Comparison of ENCODE assay signal across 8 cellular contexts in genomic region chr6:154733610-154734379, GRCh38. TPM values are rescaled to one million over a fixed set of nuclear protein-coding genes. Genes with fewer than 3 reads are reported as not detected.
DNase-seq lines count a peak whose midpoint lies in the region; ATAC-seq and TF ChIP-seq lines count a peak whose summit lies in the region.

No MANE protein-coding gene starts in this region.

- ATAC-seq in GM21423 (IDR thresholded peaks at IDR 0.05; ENCODE audit: unreplicated experiment), result peak; percentile 76

- H3K36me3 ChIP-seq in HUES48 (ENCODE audit: control insufficient read depth, insufficient read depth, low read length) (0 out of 2 replicates have a peak, but pooled peaks cover 9% of the 10 kb centered on the region), NT2/D1 (ENCODE audit: insufficient read depth, insufficient read length, low read length) (peaks cover 13% of the 10 kb centered on the region), endodermal cell (ENCODE audit: control insufficient read depth, insufficient read depth, low read length) (peaks cover 11% of the 10 kb centered on the region)

- H3K4me3 ChIP-seq in HUES48 (ENCODE audit: low read depth, low read length) (peak overlapping the region; percentile 73), NT2/D1 (ENCODE audit: insufficient read length, low read depth) (peak overlapping the region; percentile 53), endodermal cell (ENCODE audit: low read length) (peak overlapping the region; percentile 85)

- H3K4me3 Mint-ChIP-seq in endodermal cell, result peak overlapping the region; percentile 78

- in situ Hi-C loops in Caki2 (cut with HindIII; ENCODE audit: low pct_unique_long_range_greater_than_20kb, low sequenced_read_pairs), result no loop called here

- peak overlapping the region; percentile 99 for H3K27ac ChIP-seq in HUES48 (ENCODE audit: low read depth, low read length)
- H3K27ac ChIP-seq in endodermal cell (ENCODE audit: low read depth, low read length), result peak overlapping the region; percentile 98

- no peaks in the 10 kb centered on the region for H3K9me3 Mint-ChIP-seq in endodermal cell

- H3K27me3 ChIP-seq in HUES48 (ENCODE audit: control insufficient read depth, insufficient read depth, low read length), result no peaks in the 10 kb centered on the region
- H3K27me3 ChIP-seq in NT2/D1 (ENCODE audit: insufficient read depth, insufficient read length), result no peaks in the 10 kb centered on the region
- H3K27me3 ChIP-seq in endodermal cell (ENCODE audit: control insufficient read depth, insufficient read depth, low read length, poor library complexity, severe bottlenecking), result no peaks in the 10 kb centered on the region

- no peak for TF ChIP-seq CTCF in endodermal cell (conservative IDR thresholded peaks at IDR 0.05)

- H3K27ac Mint-ChIP-seq in endodermal cell, result peak overlapping the region; percentile 98

- WGBS in endodermal cell (ENCODE audit: insufficient coverage in 1 of 2, insufficient read length in 1 of 2), 2 experiments, result 0% methylated on average over 18 to 73 of the region's 73 CpGs

- H3K9me3 ChIP-seq in HUES48 (ENCODE audit: control insufficient read depth, insufficient read depth, low read length), result no peaks in the 10 kb centered on the region
- H3K9me3 ChIP-seq in NT2/D1 (ENCODE audit: insufficient read depth, low read length), result no peaks in the 10 kb centered on the region
- H3K9me3 ChIP-seq in endodermal cell (ENCODE audit: control insufficient read depth, low read length), result no peaks in the 10 kb centered on the region

- no peaks in the 10 kb centered on the region for H3K27me3 Mint-ChIP-seq in endodermal cell (ENCODE audit: insufficient read depth)

- H3K4me1 Mint-ChIP-seq in endodermal cell, result peaks cover 37% of the 10 kb centered on the region

- H3K4me1 ChIP-seq in HUES48 (ENCODE audit: control insufficient read depth, insufficient read depth, low read length) (peaks cover 14% of the 10 kb centered on the region), NT2/D1 (ENCODE audit: insufficient read depth, insufficient read length) (peaks cover 3% of the 10 kb centered on the region), endodermal cell (ENCODE audit: control insufficient read depth, insufficient read depth, low read length) (no peaks in the 10 kb centered on the region)

- H3K36me3 Mint-ChIP-seq in endodermal cell (ENCODE audit: low read depth), result peaks cover 12% of the 10 kb centered on the region

- DNase-seq in Caki2 (ENCODE audit: low read depth) (peak; percentile 91), NT2/D1 (ENCODE audit: low read depth, low spot score) (peak; percentile 84), endodermal cell (peak; percentile 99), mesenteric fat pad (ENCODE audit: low spot score) (peak; percentile 98)
- DNase-seq in activated CD8-positive, alpha-beta memory T cell treated with anti-CD3 and anti-CD28 coated beads, Interleukin-2, amount 50 U/mL, for 24 hours (ENCODE audit: extremely low read depth), result peak; percentile 66
- peak; percentile 75 for DNase-seq in stimulated activated CD8-positive, alpha-beta memory T cell treated with anti-CD3 and anti-CD28 coated beads, Interleukin-15, amount 100 ng/mL, for 1 hour (ENCODE audit: low read depth)

- peak overlapping the region; percentile 99 for H3K9ac ChIP-seq in HUES48 (ENCODE audit: low read depth, low read length)
- H3K9ac ChIP-seq in NT2/D1 (ENCODE audit: insufficient read length, low read depth), result peak overlapping the region; percentile 89
- peak overlapping the region; percentile 93 for H3K9ac ChIP-seq in endodermal cell (ENCODE audit: extremely low read depth, low read length, poor library complexity, severe bottlenecking)

RNA-seq across cellular contexts. Expression of gene SCAF8, which starts 0.6 kb away (rescaled TPM):
- total RNA-seq in Caki2 (2014; rRNA removed; shearing (Covaris generic); ENCODE audit: low replicate concordance), result 7.3 and 10.2 TPM in 2 replicates
- 10 to 100 TPM; 49.7 to 56.2 TPM for total RNA-seq in endodermal cell
- polyA plus RNA-seq in endodermal cell (2013, experiment 1 of 2), result 41.4 TPM
- 36.1 TPM for polyA plus RNA-seq in endodermal cell (2013, experiment 2 of 2)
- total RNA-seq in mesenteric fat pad, result 33.3 TPM

Comparison
In these comparisons a context has a peak if more than half of its experiments do, and no peak if none do; other contexts are left out.
1. Peak in every context shown above with its lines: DNase-seq, ATAC-seq, H3K4me3 ChIP-seq and H3K27ac ChIP-seq.